ENCODE assay signal across 24 cellular contexts in genomic region chr6:14120556-14120955, GRCh38. TPM values are rescaled to one million over a fixed set of nuclear protein-coding genes. Genes with fewer than 3 reads are reported as not detected.
DNase-seq lines count a peak whose midpoint lies in the region; ATAC-seq, FAIRE-seq and TF ChIP-seq lines count a peak whose summit lies in the region.
"Had no signal": no experiment of that assay in that cellular context is flagged by ENCODE, and none has a peak within 500 bp of the region (broad histone marks: within the 10 kb centered on the region; RNA-seq: fewer than 3 reads in every experiment).

No MANE protein-coding gene starts in this region.

- peaks cover 67% of the 10 kb centered on the region for H3K36me3 Mint-ChIP-seq in activated CD8-positive, alpha-beta T cell treated with anti-CD3 and anti-CD28 coated beads for 36 hours (ENCODE audit: low read depth)
- H3K36me3 Mint-ChIP-seq in activated CD8-positive, alpha-beta T cell treated with anti-CD3 and anti-CD28 coated beads, Interleukin-2, amount 10 ng/mL, durations not matched to agents 7 days and 5 days (ENCODE audit: low read depth) = peaks cover 38% of the 10 kb centered on the region
- peaks cover 82 to 87% of the 10 kb centered on the region in 2 donors for H3K36me3 Mint-ChIP-seq in stimulated activated naive B cell treated with anti-CD40 and anti-IgM and Interleukin-4, amounts not matched to agents 10 μg/mL and 1 μg/mL and 100 μg/mL, for 72 hours

- no peak overlapping the region for H2AK5ac ChIP-seq in neuronal stem cell (ENCODE audit: low read depth, low read length)

- H3K4me1 ChIP-seq in GM12878 (ENCODE audit: control insufficient read depth, insufficient read depth, low read length) (peaks cover 24% of the 10 kb centered on the region), neuronal stem cell (ENCODE audit: control insufficient read depth in 2 of 2, insufficient read depth in 1 of 2, low read depth in 1 of 2, low read length in 2 of 2) (peaks cover 0 to 3% of the 10 kb centered on the region in 2 donors)
- H3K4me1 ChIP-seq: prostate gland had no signal

- H3K79me1 ChIP-seq in neuronal stem cell (ENCODE audit: low read depth, low read length) = no peaks in the 10 kb centered on the region

- peak overlapping the region; percentile 0 for H3K27ac Mint-ChIP-seq in activated CD8-positive, alpha-beta T cell treated with anti-CD3 and anti-CD28 coated beads for 36 hours
- H3K27ac Mint-ChIP-seq in activated CD8-positive, alpha-beta T cell treated with anti-CD3 and anti-CD28 coated beads, Interleukin-2, amount 10 ng/mL, durations not matched to agents 7 days and 5 days = no peak overlapping the region
- H3K27ac Mint-ChIP-seq in stimulated activated naive B cell treated with anti-CD40 and anti-IgM and Interleukin-4, amounts not matched to agents 10 μg/mL and 1 μg/mL and 100 μg/mL, for 72 hours = peak overlapping the region; percentile 100
- H3K27ac Mint-ChIP-seq: activated naive CD4-positive, alpha-beta T cell treated with anti-CD3 and anti-CD28 coated beads for 36 hours; H9 had no signal

- H2BK12ac ChIP-seq in neuronal stem cell (ENCODE audit: low read length) = no peak overlapping the region

- H3K4me1 Mint-ChIP-seq in activated CD8-positive, alpha-beta T cell treated with anti-CD3 and anti-CD28 coated beads for 36 hours (ENCODE audit: low read depth) = peaks cover 51% of the 10 kb centered on the region
- H3K4me1 Mint-ChIP-seq in activated CD8-positive, alpha-beta T cell treated with anti-CD3 and anti-CD28 coated beads, Interleukin-2, amount 10 ng/mL, durations not matched to agents 7 days and 5 days (ENCODE audit: low read depth) = peaks cover 39% of the 10 kb centered on the region
- peaks cover 39 to 69% of the 10 kb centered on the region in 2 donors for H3K4me1 Mint-ChIP-seq in stimulated activated naive B cell treated with anti-CD40 and anti-IgM and Interleukin-4, amounts not matched to agents 10 μg/mL and 1 μg/mL and 100 μg/mL, for 72 hours

- TF ChIP-seq EP300 in GM12878 (IDR thresholded peaks at IDR 0.05; ENCODE audit: borderline replicate concordance in 1 of 2, control insufficient read depth in 1 of 2, low read depth in 2 of 2, low read length in 2 of 2) = no peak

- POLR2A ChIA-PET in activated CD8-positive, alpha-beta T cell treated with anti-CD3 and anti-CD28 coated beads for 36 hours (lab: Charles Lee) = interaction anchor here (0.6 to 3.2 kb wide), 5 partner anchors 10 to 1020 kb away, joined by 3 to 16 read pairs (median 3); no protein-coding TSS in a partner anchor
- POLR2A ChIA-PET in activated CD8-positive, alpha-beta T cell treated with anti-CD3 and anti-CD28 coated beads, Interleukin-2, amount 10 ng/mL, durations not matched to agents 7 days and 5 days (lab: Charles Lee) = interaction anchor here (1.8 kb wide), 1 partner anchor 10 kb away, joined by 8 read pairs; no protein-coding TSS in a partner anchor
- POLR2A ChIA-PET in GM12878 (lab: Charles Lee) = interaction anchor here (0.9 to 6.8 kb wide), 7 partner anchors 8 to 54 kb away, joined by 3 to 51 read pairs (median 3); no protein-coding TSS in a partner anchor

- H2BK15ac ChIP-seq in neuronal stem cell (ENCODE audit: low read length) = no peak overlapping the region

- H3K9me3 Mint-ChIP-seq in activated CD8-positive, alpha-beta T cell treated with anti-CD3 and anti-CD28 coated beads for 36 hours = no peaks in the 10 kb centered on the region
- H3K9me3 Mint-ChIP-seq in activated CD8-positive, alpha-beta T cell treated with anti-CD3 and anti-CD28 coated beads, Interleukin-2, amount 10 ng/mL, durations not matched to agents 7 days and 5 days (ENCODE audit: insufficient read depth) = no peaks in the 10 kb centered on the region
- peaks cover 0 to 2% of the 10 kb centered on the region in 2 donors for H3K9me3 Mint-ChIP-seq in stimulated activated naive B cell treated with anti-CD40 and anti-IgM and Interleukin-4, amounts not matched to agents 10 μg/mL and 1 μg/mL and 100 μg/mL, for 72 hours
- H3K9me3 Mint-ChIP-seq: activated naive CD4-positive, alpha-beta T cell treated with anti-CD3 and anti-CD28 coated beads for 36 hours; H9; nephron; T-cell had no signal

- RAD21 ChIA-PET in GM12878 (lab: Charles Lee; ENCODE audit: unreplicated experiment) = interaction anchor here (1.1 to 11.6 kb wide), 6 partner anchors 8 to 54 kb away, joined by 3 to 111 read pairs (median 22); no protein-coding TSS in a partner anchor

- CTCF ChIA-PET in activated CD8-positive, alpha-beta T cell treated with anti-CD3 and anti-CD28 coated beads for 36 hours (lab: Charles Lee) = interaction anchor here (0.9 to 2.9 kb wide), 3 partner anchors 8 to 54 kb away, joined by 5 to 13 read pairs (median 7); no protein-coding TSS in a partner anchor
- CTCF ChIA-PET in activated CD8-positive, alpha-beta T cell treated with anti-CD3 and anti-CD28 coated beads, Interleukin-2, amount 10 ng/mL, durations not matched to agents 7 days and 5 days (lab: Charles Lee) = interaction anchor here (0.7 to 3.4 kb wide), 4 partner anchors 8 to 72 kb away, joined by 3 to 17 read pairs (median 8); no protein-coding TSS in a partner anchor
- CTCF ChIA-PET in GM12878 (lab: Yijun Ruan, JAX) = interaction anchor here (0.8 to 4.0 kb wide), 10 partner anchors 9 to 326 kb away, joined by 3 to 33 read pairs (median 4); no protein-coding TSS in a partner anchor

- 100% methylated on average over 1 of the region's 1 CpG for WGBS in GM12878 (ENCODE audit: insufficient coverage, insufficient replicate concordance, low lambda C conversion rate, missing lambda C conversion rate)
- no CpG with 5 or more reads among the region's 1 CpG for whole genome bisulfite sequencing in neuronal stem cell (ENCODE audit: extremely low coverage in 2 of 2, insufficient read length in 2 of 2, insufficient replicate concordance in 1 of 2), 2 donors

- peaks cover 78% of the 10 kb centered on the region for H3K79me2 ChIP-seq in GM12878 (ENCODE audit: control insufficient read depth, insufficient read depth, low read length)

- H3K4me2 ChIP-seq in GM12878 (ENCODE audit: control insufficient read depth, insufficient read depth) (peak overlapping the region; percentile 84), neuronal stem cell (ENCODE audit: insufficient read depth, low read length, poor library complexity, severe bottlenecking) (no peak overlapping the region)

- H3K4ac ChIP-seq in neuronal stem cell (ENCODE audit: low read length) = no peak overlapping the region

- no TSS peak for BruUV-seq in GM12878 (replicated peaks; lab: Mats Ljungman, UMichigan)

- H3K4me3 ChIP-seq in GM12878 = peak overlapping the region; percentile 93
- H3K4me3 ChIP-seq in neuronal stem cell (ENCODE audit: low read length in 2 of 2) = no peak overlapping the region
- H3K4me3 ChIP-seq: body of pancreas, colonic mucosa, gastrocnemius medialis, prostate gland, tibial artery had no signal

- no peak overlapping the region for H3K14ac ChIP-seq in neuronal stem cell (ENCODE audit: low read length)

- H3K27me3 ChIP-seq in GM12878 (replicated peaks in 1 of 2; ENCODE audit: control insufficient read depth in 2 of 2, insufficient read depth in 2 of 2, low read length in 1 of 2) (no peaks in the 10 kb centered on the region), neuronal stem cell (ENCODE audit: control insufficient read depth in 3 of 3, insufficient read depth in 3 of 3, low read depth in 1 of 3, low read length in 3 of 3) (peaks cover 0 to 11% (median under 1%) of the 10 kb centered on the region in 3 experiments)
- H3K27me3 ChIP-seq: body of pancreas, colonic mucosa, gastrocnemius medialis had no signal

- H3K18ac ChIP-seq in neuronal stem cell (ENCODE audit: low read length) = no peak overlapping the region

- H2AFZ ChIP-seq in GM12878 (ENCODE audit: control insufficient read depth, low read depth, low read length) (no peak overlapping the region), neuronal stem cell (ENCODE audit: low read length) (no peak overlapping the region)

- no peak for FAIRE-seq in GM12878 (lab: Jason Lieb, UNC)

- peak overlapping the region; percentile 41 for H3K4me3 Mint-ChIP-seq in activated CD8-positive, alpha-beta T cell treated with anti-CD3 and anti-CD28 coated beads for 36 hours
- no peak overlapping the region for H3K4me3 Mint-ChIP-seq in activated CD8-positive, alpha-beta T cell treated with anti-CD3 and anti-CD28 coated beads, Interleukin-2, amount 10 ng/mL, durations not matched to agents 7 days and 5 days
- H3K4me3 Mint-ChIP-seq in stimulated activated naive B cell treated with anti-CD40 and anti-IgM and Interleukin-4, amounts not matched to agents 10 μg/mL and 1 μg/mL and 100 μg/mL, for 72 hours = peak overlapping the region; percentile 98 to 99
- H3K4me3 Mint-ChIP-seq: activated naive CD4-positive, alpha-beta T cell treated with anti-CD3 and anti-CD28 coated beads for 36 hours; H9; nephron had no signal

- H3K9ac ChIP-seq in GM12878 (ENCODE audit: control insufficient read depth, insufficient read depth, low read length) = no peak overlapping the region; the same call in 1 of the 2 replicates
- no peak overlapping the region for H3K9ac ChIP-seq in neuronal stem cell (ENCODE audit: low read depth, low read length, poor library complexity)

- no peak overlapping the region for H2BK5ac ChIP-seq in neuronal stem cell (ENCODE audit: low read length)

- H3K36me3 ChIP-seq in GM12878 (ENCODE audit: control insufficient read depth in 2 of 2, insufficient read depth in 2 of 2, low read length in 1 of 2) (peaks cover 1 to 14% of the 10 kb centered on the region in 2 experiments), neuronal stem cell (replicated peaks in 1 of 2; ENCODE audit: control insufficient read depth in 2 of 2, insufficient read depth in 2 of 2, low read length in 2 of 2) (no peaks in the 10 kb centered on the region)
- H3K36me3 ChIP-seq: colonic mucosa, gastrocnemius medialis, prostate gland, tibial artery had no signal

- intact Hi-C loops in activated CD8-positive, alpha-beta T cell treated with anti-CD3 and anti-CD28 coated beads for 36 hours (cut with micrococcal nuclease) = no loop called here
- intact Hi-C loops in GM12878 (cut with micrococcal nuclease; ENCODE audit: unreplicated experiment) (loop anchor here (10.0 kb wide), 1 partner anchor 1134 kb away; no protein-coding TSS in a partner anchor), posterior cingulate gyrus (cut with DNase I) (loop anchor here (10.0 kb wide), 1 partner anchor 1504 kb away; no protein-coding TSS in a partner anchor)

- no peak for TF ChIP-seq CTCF in activated CD8-positive, alpha-beta T cell treated with anti-CD3 and anti-CD28 coated beads for 36 hours (IDR thresholded peaks at IDR 0.05)
- TF ChIP-seq CTCF in GM12878 (IDR thresholded peaks at IDR 0.05 in 2 of 3, conservative IDR thresholded peaks at IDR 0.05 in 1 of 3; ENCODE audit: control insufficient read depth in 2 of 3, extremely low read depth in 1 of 3, insufficient read depth in 1 of 3, low read depth in 3 of 3, low read length in 3 of 3) = no peak

- H3K27ac ChIP-seq in GM12878 (ENCODE audit: control insufficient read depth, insufficient read depth) = no peak overlapping the region
- H3K27ac ChIP-seq in neuronal stem cell (replicated peaks; ENCODE audit: low read length) = no peak overlapping the region
- H3K27ac ChIP-seq: body of pancreas, colonic mucosa, gastrocnemius medialis, prostate gland, tibial artery, VCaP had no signal

- no peak for ATAC-seq in activated CD8-positive, alpha-beta T cell treated with anti-CD3 and anti-CD28 coated beads for 36 hours
- no peak for ATAC-seq in activated CD8-positive, alpha-beta T cell treated with anti-CD3 and anti-CD28 coated beads, Interleukin-2, amount 10 ng/mL, durations not matched to agents 7 days and 5 days
- ATAC-seq in GM12878 = no peak
- no peak for ATAC-seq in stimulated activated naive B cell treated with anti-CD40 and anti-IgM and Interleukin-4, amounts not matched to agents 10 μg/mL and 1 μg/mL and 100 μg/mL, for 72 hours (replicated peaks)
- ATAC-seq: body of pancreas, Right ventricle myocardium inferior, T-cell had no signal

- no peak overlapping the region for H4K91ac ChIP-seq in neuronal stem cell (ENCODE audit: low read depth, low read length, poor library complexity)

- no peak for TF ChIP-seq RAD21 in GM12878 (IDR thresholded peaks at IDR 0.05; ENCODE audit: insufficient read depth, low read depth, low read length)

- no peaks in the 10 kb centered on the region for H3K27me3 Mint-ChIP-seq in activated CD8-positive, alpha-beta T cell treated with anti-CD3 and anti-CD28 coated beads for 36 hours
- H3K27me3 Mint-ChIP-seq in activated CD8-positive, alpha-beta T cell treated with anti-CD3 and anti-CD28 coated beads, Interleukin-2, amount 10 ng/mL, durations not matched to agents 7 days and 5 days (ENCODE audit: low read depth) = peaks cover 4% of the 10 kb centered on the region
- peaks cover 9 to 15% of the 10 kb centered on the region in 2 donors for H3K27me3 Mint-ChIP-seq in stimulated activated naive B cell treated with anti-CD40 and anti-IgM and Interleukin-4, amounts not matched to agents 10 μg/mL and 1 μg/mL and 100 μg/mL, for 72 hours
- H3K27me3 Mint-ChIP-seq: T-cell had no signal

- peaks cover 3% of the 10 kb centered on the region; the same call in 1 of the 2 replicates for H4K20me1 ChIP-seq in GM12878 (ENCODE audit: control insufficient read depth, insufficient read depth)

- in situ Hi-C loops in GM12878 (cut with MboI) = loop anchor here (25.0 kb wide), 1 partner anchor 1758 kb away; no protein-coding TSS in a partner anchor

- TF ChIP-seq POLR2A in GM18526 (IDR thresholded peaks at IDR 0.05; ENCODE audit: extremely low read depth, insufficient read length) (peak; percentile 29), GM12878 (IDR thresholded peaks at IDR 0.05; ENCODE audit: low read depth, low read length) (no peak)

- no peak for DNase-seq in activated CD8-positive, alpha-beta T cell treated with anti-CD3 and anti-CD28 coated beads for 36 hours
- DNase-seq in activated CD8-positive, alpha-beta T cell treated with anti-CD3 and anti-CD28 coated beads, Interleukin-2, amount 10 ng/mL, durations not matched to agents 7 days and 5 days = no peak
- no peak for DNase-seq in GM12878 (ENCODE audit: low read depth, low spot score)
- DNase-seq in stimulated activated naive B cell treated with anti-CD40 and anti-IgM and Interleukin-4, amounts not matched to agents 10 μg/mL and 1 μg/mL and 100 μg/mL, for 72 hours = no peak
- no peak for DNase-seq in neuronal stem cell (ENCODE audit: low spot score)
- no peak for DNase-seq in SHP77 treated with DMSO at 0.1 percent for 48 hours (lab: John Stamatoyannopoulos, UW)
- DNase-seq in posterior cingulate gyrus = no peak
- DNase-seq: ACHN; activated naive CD4-positive, alpha-beta T cell treated with anti-CD3 and anti-CD28 coated beads for 36 hours; body of pancreas; colonic mucosa; gastrocnemius medialis; H9; IMR-90; mesenchymal stem cell; NCI-H187 treated with DMSO at 0.1 percent for 48 hours; NCI-H446 treated with DMSO at 0.1 percent for 48 hours; T-cell; tibial artery had no signal

- SMC1A ChIA-PET in GM12878 (lab: Charles Lee; ENCODE audit: uncharacterized antibody, unreplicated experiment) = interaction anchor here (0.7 to 14.9 kb wide), 11 partner anchors 9 to 75 kb away, joined by 3 to 187 read pairs (median 6); no protein-coding TSS in a partner anchor

- H3K9me3 ChIP-seq in GM12878 (replicated peaks; ENCODE audit: control insufficient read depth, insufficient read depth, low read length) (no peaks in the 10 kb centered on the region), neuronal stem cell (replicated peaks in 1 of 2; ENCODE audit: control insufficient read depth in 2 of 2, insufficient read depth in 1 of 2, low read depth in 1 of 2, low read length in 2 of 2) (no peaks in the 10 kb centered on the region)
- H3K9me3 ChIP-seq: body of pancreas, colonic mucosa, gastrocnemius medialis, prostate gland, tibial artery had no signal

- no peak overlapping the region for H2BK120ac ChIP-seq in neuronal stem cell (ENCODE audit: low read depth, low read length)

- H4K8ac ChIP-seq in neuronal stem cell (ENCODE audit: low read depth, low read length) = no peak overlapping the region

- no peak overlapping the region for H3K23ac ChIP-seq in neuronal stem cell (ENCODE audit: low read depth, low read length, poor library complexity)

RNA-seq across cellular contexts. Expression of gene CD83, which starts 3.0 kb away (rescaled TPM):
- 10 to 100 TPM; 24.4 to 24.7 TPM for total RNA-seq in activated CD8-positive, alpha-beta T cell treated with anti-CD3 and anti-CD28 coated beads for 36 hours
- total RNA-seq in activated CD8-positive, alpha-beta T cell treated with anti-CD3 and anti-CD28 coated beads, Interleukin-2, amount 10 ng/mL, durations not matched to agents 7 days and 5 days = 10 to 100 TPM; 10.0 to 10.1 TPM
- 204 and 206 TPM in 2 replicates for total RNA-seq in GM12878 (2013; cell fraction: nucleolus; rRNA removed)
- total RNA-seq in GM12878 (2014; rRNA removed) = 161 and 190 TPM in 2 replicates
- total RNA-seq in GM12878 (2014; rRNA removed; fragmentation: Illumina TruSeq; extraction: Trizol) = 126 and 127 TPM in 2 replicates
- 128 and 132 TPM in 2 replicates for total RNA-seq in GM12878 (2021)
- polyA plus RNA-seq in GM12878 (2011; ENCODE audit: low read depth) = 62.9 TPM
- polyA plus RNA-seq in GM12878 (2011; rRNA removed) = 121 and 129 TPM in 2 replicates
- polyA plus RNA-seq in GM12878 (2011; cell fraction: cytosol; rRNA removed) = 61.3 and 73.0 TPM in 2 replicates
- 61.7 and 74.8 TPM in 2 replicates for polyA plus RNA-seq in GM12878 (2011; cell fraction: nucleus; rRNA removed)
- 55.9 and 78.6 TPM in 2 replicates for polyA plus RNA-seq in GM12878 (2012)
- 170 and 198 TPM in 2 replicates for polyA plus RNA-seq in GM12878 (2014; fragmentation: Illumina TruSeq; extraction: Trizol)
- polyA plus RNA-seq in GM12878 (2014; fragmentation: Nextera tagmentation; extraction: Ambion mirVana) = 100 to 1,000 TPM; 120 to 174 TPM
- 158 and 173 TPM in 2 replicates for polyA plus RNA-seq in GM12878 (2014; rRNA removed)
- polyA plus RNA-seq in GM12878 (2016; fragmentation: Nextera tagmentation; extraction: Ambion mirVana) = 10 to 100 TPM; 76.1 to 78.6 TPM
- 48.8 and 53.4 TPM in 2 replicates for polyA minus RNA-seq in GM12878 (2011; rRNA and poly(A)+ RNA removed)
- 16.2 and 18.5 TPM in 2 replicates for polyA minus RNA-seq in GM12878 (2011; cell fraction: cytosol; rRNA and poly(A)+ RNA removed)
- 14.9 and 19.7 TPM in 2 replicates for polyA minus RNA-seq in GM12878 (2011; cell fraction: nucleus; rRNA and poly(A)+ RNA removed)
- polyA plus RNA-seq in neuronal stem cell (2013, experiment 1 of 2) = 2.3 TPM
- 2.5 TPM for polyA plus RNA-seq in neuronal stem cell (2013, experiment 2 of 2)

Comparison
In these comparisons a context has a peak if more than half of its experiments do, and no peak if none do; other contexts are left out.
1. RNA of gene CD83, which starts 3.0 kb away (total RNA-seq): 126 to 206 TPM in GM12878; 24.4 to 24.7 TPM in activated CD8-positive, alpha-beta T cell treated with anti-CD3 and anti-CD28 coated beads for 36 hours and 10.0 to 10.1 TPM in activated CD8-positive, alpha-beta T cell treated with anti-CD3 and anti-CD28 coated beads, Interleukin-2, amount 10 ng/mL, durations not matched to agents 7 days and 5 days; every median in the first group is over 4 times any median in the second.